In the genomic region with DNA sequence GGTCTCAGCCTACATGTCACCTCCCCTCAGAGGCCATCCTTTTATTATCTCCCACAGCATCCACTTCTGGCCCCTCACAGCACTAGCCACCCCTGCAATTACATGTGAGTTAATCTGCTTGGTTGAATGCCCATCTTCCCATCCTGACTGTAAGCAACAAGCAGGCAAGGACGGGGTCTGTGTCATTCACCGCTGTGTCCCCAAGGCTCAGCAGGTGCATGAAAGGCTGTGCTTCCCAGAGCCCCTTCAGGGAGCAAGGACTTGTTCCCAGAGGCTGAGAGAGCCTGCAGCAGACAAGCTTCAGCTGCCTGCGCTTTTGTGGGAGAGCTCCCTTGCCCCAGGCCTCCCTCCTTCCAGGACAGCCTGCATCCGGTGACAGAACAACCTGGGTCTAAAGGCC, we compare ENCODE assay signal across 29 cellular contexts.
"Had no signal": no experiment of that assay in that cellular context is flagged by ENCODE, and none has a peak within 500 bp of the region (broad histone marks: within the 10 kb centered on the region; RNA-seq: fewer than 3 reads in every experiment).

No MANE protein-coding gene starts in this region.

- H3K9me3 ChIP-seq: ovary, psoas muscle, right lobe of liver, thyroid gland, upper lobe of right lung, uterus had no signal

- H3K36me3 ChIP-seq: ovary, right lobe of liver, sigmoid colon, stomach, thoracic aorta, thyroid gland, tibial nerve, upper lobe of right lung, uterus had no signal

- H3K9ac ChIP-seq: parathyroid adenoma had no signal

- H3K4me3 Mint-ChIP-seq: naive B cell; naive thymus-derived CD8-positive, alpha-beta T cell; nephron progenitor cell; neural crest cell; stimulated activated effector memory CD8-positive, alpha-beta T cell treated with anti-CD3 and anti-CD28 coated beads, Interleukin-12 subunit alpha, Interleukin-12 subunit beta, amount 100 ng/mL, for 72 hours; stimulated activated naive B cell treated with anti-CD40 and anti-IgM and Interleukin-4, amounts not matched to agents 10 μg/mL and 1 μg/mL and 100 μg/mL, for 72 hours; stimulated activated naive CD8-positive, alpha-beta T cell treated with anti-CD3 and anti-CD28 coated beads, Interleukin-15, Interleukin-2, amounts not matched to agents 100 ng/mL and 50 ng/mL, for 24 hours; type B pancreatic cell had no signal

- H3K36me3 Mint-ChIP-seq: naive B cell; naive thymus-derived CD8-positive, alpha-beta T cell; stimulated activated naive B cell treated with anti-CD40 and anti-IgM and Interleukin-4, amounts not matched to agents 10 μg/mL and 1 μg/mL and 100 μg/mL, for 72 hours had no signal

- H3K27me3 ChIP-seq: ovary, right lobe of liver, sigmoid colon, stomach, thyroid gland, tibial nerve, upper lobe of right lung, uterus had no signal

- H2AFZ ChIP-seq: parathyroid adenoma had no signal

- H3K27me3 Mint-ChIP-seq: naive thymus-derived CD8-positive, alpha-beta T cell; progenitor cell of endocrine pancreas; stimulated activated naive CD8-positive, alpha-beta T cell treated with anti-CD3 and anti-CD28 coated beads, Interleukin-15, Interleukin-2, amounts not matched to agents 100 ng/mL and 50 ng/mL, for 24 hours; type B pancreatic cell had no signal

- DNase-seq: naive B cell; naive thymus-derived CD8-positive, alpha-beta T cell; nephron progenitor cell; occipital lobe; ovary; posterior cingulate gyrus; psoas muscle; right cardiac atrium; right lobe of liver; sigmoid colon; small intestine; stimulated activated CD4-positive, alpha-beta T cell treated with anti-CD3 and anti-CD28 coated beads, Interleukin-15, amount 100 ng/mL, for 24 hours; stimulated activated CD4-positive, alpha-beta T cell treated with anti-CD3 and anti-CD28 coated beads, Interleukin-2, amount 100 ng/mL, for 24 hours; stimulated activated CD4-positive, alpha-beta T cell treated with anti-CD3 and anti-CD28 coated beads, Interleukin-2, amount 100 ng/mL, for 48 hours; stimulated activated CD4-positive, alpha-beta T cell treated with anti-CD3 and anti-CD28 coated beads, Interleukin-4, amount 100 ng/mL, for 24 hours; stimulated activated naive B cell treated with anti-CD40 and anti-IgM and Interleukin-4, amounts not matched to agents 10 μg/mL and 1 μg/mL and 100 μg/mL, for 72 hours; stimulated activated naive CD4-positive, alpha-beta T cell treated with Interleukin-2 at 50 U/mL for 16 hours; stomach; thyroid gland; upper lobe of right lung; uterus had no signal

- H3K4me1 Mint-ChIP-seq: naive B cell; nephron progenitor cell; neural crest cell; stimulated activated naive B cell treated with anti-CD40 and anti-IgM and Interleukin-4, amounts not matched to agents 10 μg/mL and 1 μg/mL and 100 μg/mL, for 72 hours had no signal

- H3K4me1 ChIP-seq: parathyroid adenoma, psoas muscle, right lobe of liver, thyroid gland, tibial nerve, upper lobe of right lung, uterus had no signal

- H3K27ac ChIP-seq: ovary, parathyroid adenoma, psoas muscle, right lobe of liver, sigmoid colon, stomach, thoracic aorta, thyroid gland, tibial nerve, upper lobe of right lung, uterus had no signal

- H3K4me3 ChIP-seq: ovary, psoas muscle, right lobe of liver, sigmoid colon, stomach, thoracic aorta, thyroid gland, tibial nerve, upper lobe of right lung, uterus had no signal

- H3K9me3 Mint-ChIP-seq: naive thymus-derived CD8-positive, alpha-beta T cell; neural crest cell; stimulated activated naive B cell treated with anti-CD40 and anti-IgM and Interleukin-4, amounts not matched to agents 10 μg/mL and 1 μg/mL and 100 μg/mL, for 72 hours; stimulated activated naive CD8-positive, alpha-beta T cell treated with anti-CD3 and anti-CD28 coated beads, Interleukin-15, Interleukin-2, amounts not matched to agents 100 ng/mL and 50 ng/mL, for 24 hours; type B pancreatic cell had no signal

- H3K27ac Mint-ChIP-seq: naive B cell; naive thymus-derived CD8-positive, alpha-beta T cell; nephron progenitor cell; progenitor cell of endocrine pancreas; stimulated activated effector memory CD8-positive, alpha-beta T cell treated with anti-CD3 and anti-CD28 coated beads, Interleukin-12 subunit alpha, Interleukin-12 subunit beta, amount 100 ng/mL, for 72 hours; stimulated activated naive B cell treated with anti-CD40 and anti-IgM and Interleukin-4, amounts not matched to agents 10 μg/mL and 1 μg/mL and 100 μg/mL, for 72 hours; stimulated activated naive CD8-positive, alpha-beta T cell treated with anti-CD3 and anti-CD28 coated beads, Interleukin-15, Interleukin-2, amounts not matched to agents 100 ng/mL and 50 ng/mL, for 24 hours; type B pancreatic cell had no signal

- H3K79me2 ChIP-seq: parathyroid adenoma had no signal

- ATAC-seq: naive thymus-derived CD8-positive, alpha-beta T cell; psoas muscle; right cardiac atrium; right lobe of liver; stimulated activated effector memory CD8-positive, alpha-beta T cell treated with anti-CD3 and anti-CD28 coated beads, Interleukin-12 subunit alpha, Interleukin-12 subunit beta, amount 100 ng/mL, for 72 hours; stimulated activated naive B cell treated with anti-CD40 and anti-IgM and Interleukin-4, amounts not matched to agents 10 μg/mL and 1 μg/mL and 100 μg/mL, for 72 hours; upper lobe of right lung had no signal
